21 cellular contexts compared by ENCODE assay signal in genomic region chr6:119264854-119265397, GRCh38.
"Had no signal": no experiment of that assay in that cellular context is flagged by ENCODE, and none has a peak within 500 bp of the region (broad histone marks: within the 10 kb centered on the region; RNA-seq: fewer than 3 reads in every experiment).

No MANE protein-coding gene starts in this region.

- H3K4me3 ChIP-seq: coronary artery, dorsolateral prefrontal cortex, esophagus muscularis mucosa, gastroesophageal sphincter, heart left ventricle, hepatocyte, left lung, lower lobe of right lung, mucosa of descending colon had no signal

- DNase-seq: dermis blood vessel endothelial cell; dorsolateral prefrontal cortex; effector CD4-positive, alpha-beta T cell; effector memory CD4-positive, alpha-beta T cell; foreskin keratinocyte; heart left ventricle; hypothalamus; left cardiac atrium; left lung; left ventricle myocardium superior; lower lobe of right lung; mesenchymal stem cell; mucosa of descending colon; naive B cell had no signal

- H3K4me1 ChIP-seq: gastroesophageal sphincter had no signal

- H3K4me2 ChIP-seq: hepatocyte had no signal

- H3K9me3 ChIP-seq: esophagus muscularis mucosa, gastroesophageal sphincter, lower lobe of right lung, mucosa of descending colon had no signal

- H2AFZ ChIP-seq: hepatocyte had no signal

- ATAC-seq: foreskin keratinocyte, gastroesophageal sphincter, heart left ventricle, left cardiac atrium, left lung, left ventricle myocardium superior, lower lobe of right lung, mucosa of descending colon had no signal

- H3K27me3 ChIP-seq: dorsolateral prefrontal cortex, esophagus muscularis mucosa, foreskin keratinocyte, gastroesophageal sphincter, heart left ventricle, hepatocyte, left lung had no signal

- FAIRE-seq: colon, endothelial cell of umbilical vein, keratinocyte had no signal

- H3K27ac ChIP-seq: coronary artery, dorsolateral prefrontal cortex, esophagus muscularis mucosa, foreskin keratinocyte, gastroesophageal sphincter, heart left ventricle, hepatocyte, left lung, lower lobe of right lung had no signal
